11 cellular contexts compared by ENCODE assay signal in the genomic region with DNA sequence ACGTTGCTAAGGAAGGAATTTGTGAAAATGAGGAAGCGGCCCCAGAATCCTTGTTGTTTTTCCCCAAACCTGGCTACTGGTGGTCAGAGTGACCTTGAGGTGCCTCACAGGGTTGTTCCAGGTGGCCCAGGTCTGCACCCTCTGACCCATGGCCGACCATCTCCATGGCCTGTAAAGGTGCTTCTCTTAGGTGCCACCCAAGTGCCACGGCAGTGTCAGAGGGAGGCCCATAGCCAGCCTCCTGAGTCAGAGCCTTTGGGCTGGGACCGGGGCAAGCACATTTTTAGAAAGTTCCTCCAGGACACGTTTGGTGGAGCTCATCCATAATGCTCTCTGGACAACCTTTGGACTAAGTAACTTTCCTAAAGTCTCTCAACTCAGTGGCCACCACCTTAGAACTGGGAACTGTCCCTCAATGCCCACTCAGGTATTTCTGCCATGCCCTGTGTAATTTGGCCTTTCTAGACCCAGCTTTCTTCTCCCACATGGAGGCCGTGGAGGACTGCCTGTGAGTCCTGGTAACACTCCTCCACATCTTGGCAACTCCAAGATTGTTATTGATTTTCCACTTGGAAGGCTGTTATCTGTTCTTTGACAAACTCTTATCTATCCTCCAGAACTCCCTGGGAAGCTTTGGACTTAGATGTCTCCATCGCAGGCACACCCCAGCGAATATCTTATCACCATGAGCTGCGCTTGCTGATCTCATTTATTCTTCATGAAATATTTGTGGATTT.
DNase-seq lines count a peak whose midpoint lies in the region; ATAC-seq and TF ChIP-seq lines count a peak whose summit lies in the region.
"Had no signal": no experiment of that assay in that cellular context is flagged by ENCODE, and none has a peak within 500 bp of the region (broad histone marks: within the 10 kb centered on the region; RNA-seq: fewer than 3 reads in every experiment).

No MANE protein-coding gene starts in this region.

- ATAC-seq in psoas muscle (no peak), left colon (no peak), GM18861 (IDR thresholded peaks at IDR 0.05; ENCODE audit: unreplicated experiment) (no peak)

- H3K27me3 ChIP-seq in BE2C: peaks cover 3% of the 10 kb centered on the region; the same call in 1 of the 2 replicates
- H3K27me3 ChIP-seq in psoas muscle (ENCODE audit: insufficient read depth in 3 of 3, low read length in 2 of 3): no peaks in the 10 kb centered on the region
- H3K27me3 ChIP-seq in esophagus squamous epithelium: no peaks in the 10 kb centered on the region

- DNase-seq in BE2C (no peak), fibroblast of villous mesenchyme (ENCODE audit: low read depth) (peak; percentile 24), psoas muscle (no peak), left colon (no peak), esophagus squamous epithelium (lab: John Stamatoyannopoulos, UW) (no peak), NCI-H2171 (lab: John Stamatoyannopoulos, UW) (no peak)
- DNase-seq: AML-193, naive B cell, NCI-H446 treated with DMSO at 0.1 percent for 48 hours had no signal

- no peaks in the 10 kb centered on the region for H3K9me3 ChIP-seq in BE2C
- no peaks in the 10 kb centered on the region for H3K9me3 ChIP-seq in psoas muscle
- H3K9me3 ChIP-seq in esophagus squamous epithelium: no peaks in the 10 kb centered on the region

- peak overlapping the region; percentile 67 for H3K4me3 ChIP-seq in BE2C (ENCODE audit: low read depth, low read length)
- H3K4me3 ChIP-seq in WI38 (ENCODE audit: low read depth, low read length): peak overlapping the region; percentile 42
- no peak overlapping the region for H3K4me3 ChIP-seq in fibroblast of villous mesenchyme (ENCODE audit: low read depth, low read length)
- H3K4me3 ChIP-seq in psoas muscle: peak overlapping the region; percentile 56
- H3K4me3 ChIP-seq in esophagus squamous epithelium: peak overlapping the region in 2 of 4 donors; percentile 36 to 60

- no peak for TF ChIP-seq POLR2A in esophagus squamous epithelium (IDR thresholded peaks at IDR 0.05)

- TF ChIP-seq CTCF in BE2C (IDR thresholded peaks at IDR 0.05; ENCODE audit: low read depth, low read length) (no peak), WI38 (IDR thresholded peaks at IDR 0.05; ENCODE audit: low read depth, low read length) (no peak), fibroblast of villous mesenchyme (IDR thresholded peaks at IDR 0.05; ENCODE audit: insufficient read depth, low read depth, low read length) (no peak), psoas muscle (IDR thresholded peaks at IDR 0.05) (no peak), esophagus squamous epithelium (IDR thresholded peaks at IDR 0.05) (no peak)

- 89 to 92% (median 92%) methylated on average over 10 of the region's 10 CpGs for WGBS in psoas muscle, 3 donors
- WGBS in esophagus squamous epithelium, 2 donors: 79 to 94% methylated on average over 8 to 9 of the region's 10 CpGs

- intact Hi-C loops in psoas muscle (cut with DNase I) (no loop called here), left colon (cut with DNase I, micrococcal nuclease) (no loop called here), esophagus squamous epithelium (cut with DNase I) (no loop called here)

- H3K4me1 ChIP-seq in BE2C (peaks cover 2% of the 10 kb centered on the region; the same call in 1 of the 2 replicates), psoas muscle (peaks cover 5% of the 10 kb centered on the region), esophagus squamous epithelium (peaks cover 4 to 24% (median 6%) of the 10 kb centered on the region in 3 donors)

- no peak overlapping the region for H3K27ac ChIP-seq in psoas muscle
- H3K27ac ChIP-seq in esophagus squamous epithelium: peak overlapping the region in 1 of 4 donors; percentile 54

- H3K36me3 ChIP-seq in BE2C: no peaks in the 10 kb centered on the region
- no peaks in the 10 kb centered on the region for H3K36me3 ChIP-seq in psoas muscle (ENCODE audit: insufficient read depth in 1 of 2, low read depth in 1 of 2)
- H3K36me3 ChIP-seq in esophagus squamous epithelium: no peaks in the 10 kb centered on the region
